9 cellular contexts compared by ENCODE assay signal in the genomic region with DNA sequence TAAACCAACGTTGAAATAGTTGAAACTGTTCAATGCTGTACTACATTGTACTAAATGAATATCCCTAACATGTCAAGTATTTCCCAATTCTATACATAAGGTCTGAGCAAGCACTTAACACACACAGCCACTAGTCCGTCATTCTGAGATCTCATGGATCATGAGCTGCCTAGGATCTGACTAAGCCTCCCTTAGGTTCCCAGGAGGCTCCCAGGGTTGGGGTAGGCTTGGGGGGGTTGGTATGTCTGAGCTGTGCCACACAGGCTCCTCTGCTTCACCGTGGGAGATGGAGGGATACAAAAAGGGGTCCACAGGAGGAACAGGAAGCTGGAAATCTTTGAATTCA. TPM values are rescaled to one million over a fixed set of nuclear protein-coding genes. Genes with fewer than 3 reads are reported as not detected.
DNase-seq lines count a peak whose midpoint lies in the region; ATAC-seq, FAIRE-seq and TF ChIP-seq lines count a peak whose summit lies in the region.
"Had no signal": no experiment of that assay in that cellular context is flagged by ENCODE, and none has a peak within 500 bp of the region (broad histone marks: within the 10 kb centered on the region; RNA-seq: fewer than 3 reads in every experiment).

No MANE protein-coding gene starts in this region.

- H3K27me3 ChIP-seq in aorta (ENCODE audit: control insufficient read depth in 1 of 2, insufficient read depth in 2 of 2, low read length in 1 of 2), result no peaks in the 10 kb centered on the region
- H3K27me3 ChIP-seq: BLaER1 had no signal

- H3K27ac ChIP-seq in aorta (ENCODE audit: low read depth in 1 of 2, low read length in 2 of 2), result no peak overlapping the region
- H3K27ac ChIP-seq: BLaER1 had no signal

- intact Hi-C loops in aorta (cut with DNase I), result no loop called here

- peak overlapping the region; percentile 92 for H3K27ac Mint-ChIP-seq in activated naive CD8-positive, alpha-beta T cell treated with anti-CD3 and anti-CD28 coated beads, Interleukin-2, amount 50 U/mL, for 24 hours

- WGBS in aorta, 2 donors, result 77 to 79% methylated on average over 3 of the region's 3 CpGs

- no peak for TF ChIP-seq POLR2A in GM12891 (IDR thresholded peaks at IDR 0.05; ENCODE audit: low read depth, low read length)

- H3K9me3 Mint-ChIP-seq in activated naive CD8-positive, alpha-beta T cell treated with anti-CD3 and anti-CD28 coated beads, Interleukin-2, amount 50 U/mL, for 24 hours, result no peaks in the 10 kb centered on the region

- no peaks in the 10 kb centered on the region for H3K9me3 ChIP-seq in aorta (ENCODE audit: control insufficient read depth, low read length)
- H3K9me3 ChIP-seq: BLaER1 had no signal

- peaks cover 99% of the 10 kb centered on the region for H3K4me1 Mint-ChIP-seq in activated naive CD8-positive, alpha-beta T cell treated with anti-CD3 and anti-CD28 coated beads, Interleukin-2, amount 50 U/mL, for 24 hours

- peaks cover 78% of the 10 kb centered on the region for H3K36me3 Mint-ChIP-seq in activated naive CD8-positive, alpha-beta T cell treated with anti-CD3 and anti-CD28 coated beads, Interleukin-2, amount 50 U/mL, for 24 hours (ENCODE audit: low read depth)

- no peak for ATAC-seq in activated naive CD8-positive, alpha-beta T cell treated with anti-CD3 and anti-CD28 coated beads, Interleukin-2, amount 50 U/mL, for 24 hours
- no peak for ATAC-seq in activated CD4-positive, CD25-positive, alpha-beta regulatory T cell treated with anti-CD3 and anti-CD28 coated beads, Interleukin-2, amount 50 U/mL, for 24 hours
- ATAC-seq in HG03469 (IDR thresholded peaks at IDR 0.05; ENCODE audit: unreplicated experiment), result no peak
- ATAC-seq in aorta (ENCODE audit: low FRiP score), result no peak
- ATAC-seq in GM21528 (IDR thresholded peaks at IDR 0.05; ENCODE audit: low FRiP score, unreplicated experiment), result no peak

- peak; percentile 54 for FAIRE-seq in GM12891 (lab: Jason Lieb, UNC)

- no peaks in the 10 kb centered on the region for H3K27me3 Mint-ChIP-seq in activated naive CD8-positive, alpha-beta T cell treated with anti-CD3 and anti-CD28 coated beads, Interleukin-2, amount 50 U/mL, for 24 hours

- no peak for TF ChIP-seq CTCF in AG10803 (conservative IDR thresholded peaks at IDR 0.05; ENCODE audit: low read length)

- peak; percentile 71 for DNase-seq in AG10803 (ENCODE audit: low read depth)
- DNase-seq in GM12891 (ENCODE audit: insufficient read length, low spot score), result no peak
- no peak for DNase-seq in activated naive CD8-positive, alpha-beta T cell treated with anti-CD3 and anti-CD28 coated beads, Interleukin-2, amount 50 U/mL, for 24 hours
- peak; percentile 56 for DNase-seq in iris pigment epithelial cell (ENCODE audit: low read depth)
- DNase-seq in aorta, result no peak

- H3K4me3 Mint-ChIP-seq in activated naive CD8-positive, alpha-beta T cell treated with anti-CD3 and anti-CD28 coated beads, Interleukin-2, amount 50 U/mL, for 24 hours, result peak overlapping the region; percentile 92

- H3K36me3 ChIP-seq in aorta (ENCODE audit: control insufficient read depth in 1 of 2, insufficient read depth in 2 of 2, low read length in 1 of 2), result no peaks in the 10 kb centered on the region

- no peak overlapping the region for H3K4me3 ChIP-seq in AG10803 (ENCODE audit: low read length)
- no peak overlapping the region for H3K4me3 ChIP-seq in aorta (ENCODE audit: low read length in 2 of 2)
- H3K4me3 ChIP-seq: BLaER1 had no signal

- H3K4me1 ChIP-seq in aorta (ENCODE audit: control insufficient read depth in 1 of 2, insufficient read depth in 2 of 2, low read length in 2 of 2), result no peaks in the 10 kb centered on the region

TF ChIP-seq in GM12891, 5 proteins besides CTCF, POLR2A, EP300 and RAD21:
- TF ChIP-seq POU2F2 (IDR thresholded peaks at IDR 0.05; ENCODE audit: low read depth, low read length), result no peak

RNA-seq across cellular contexts. Expression of a gene that starts 5.9 kb away (rescaled TPM):
- polyA plus RNA-seq in GM12891 (2012; ENCODE audit: low read depth, missing spikeins), result 6.3 TPM
- total RNA-seq in aorta, result 1 to 10 TPM; 1.5 to 3.1 TPM
- polyA plus RNA-seq in aorta, result under 1 TPM in 1 of 2 donors, not detected in 1; 0.50 TPM

Comparison
In these comparisons a context has a peak if more than half of its experiments do, and no peak if none do; other contexts are left out.
1. DNase-seq: peak in AG10803 (single experiment) and iris pigment epithelial cell (single experiment); none in GM12891 (single experiment), activated naive CD8-positive, alpha-beta T cell treated with anti-CD3 and anti-CD28 coated beads, Interleukin-2, amount 50 U/mL, for 24 hours (single experiment) and aorta (0 of 2).